Comparison of ENCODE assay signal across 8 cellular contexts in the genomic region with DNA sequence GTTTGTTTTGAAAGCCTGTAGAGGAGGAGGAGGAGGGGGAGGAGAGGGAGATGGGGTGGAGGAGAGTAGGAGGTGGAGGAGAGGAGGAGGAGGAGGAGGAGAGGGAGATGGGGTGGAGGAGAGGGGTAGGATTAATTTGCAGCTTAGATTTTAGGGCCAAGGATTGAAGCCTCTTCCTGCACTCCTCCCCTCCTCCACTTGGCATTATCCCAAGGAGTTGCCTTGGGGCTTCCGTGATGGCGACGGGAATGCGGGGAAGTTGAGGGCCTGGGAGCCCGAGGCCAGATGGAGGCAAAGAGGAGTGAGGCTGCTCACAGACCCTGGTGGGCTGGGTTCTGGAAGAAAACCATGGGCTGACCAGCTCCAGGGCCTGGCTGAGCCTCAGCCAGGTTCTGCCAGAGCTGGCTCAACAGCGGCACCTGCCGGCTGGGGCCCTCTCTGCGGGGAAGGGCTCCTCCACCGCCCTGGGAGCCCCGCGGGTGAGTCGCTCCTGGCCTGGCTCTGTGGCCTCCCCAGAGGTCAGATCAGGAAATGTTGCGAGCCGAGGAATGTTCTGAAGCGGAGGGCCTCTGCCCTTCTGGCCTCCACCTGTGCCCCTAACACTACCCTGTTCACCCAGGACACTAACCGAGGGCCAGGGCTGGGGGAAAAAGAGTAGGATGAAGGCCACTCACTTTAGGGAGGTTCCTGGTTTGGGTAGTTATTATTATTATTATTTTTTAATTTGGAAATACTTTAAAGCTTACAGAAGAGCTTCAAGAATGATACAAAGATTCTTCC. TPM values are rescaled to one million over a fixed set of nuclear protein-coding genes. Genes with fewer than 3 reads are reported as not detected.
A peak's percentile ranks its signal among the peaks of the same experiment; 100 is the strongest.
DNase-seq lines count a peak whose midpoint lies in the region; ATAC-seq, FAIRE-seq and TF ChIP-seq lines count a peak whose summit lies in the region.

No MANE protein-coding gene starts in this region.

- ATAC-seq in HG02973 (IDR thresholded peaks at IDR 0.05; ENCODE audit: unreplicated experiment), result peak; percentile 76
- no peak for ATAC-seq in HG03457 (IDR thresholded peaks at IDR 0.05; ENCODE audit: unreplicated experiment)

- peak; percentile 100 for TF ChIP-seq CTCF in GM06990 (IDR thresholded peaks at IDR 0.05; ENCODE audit: insufficient read depth, low read length, poor library complexity, severe bottlenecking)
- TF ChIP-seq CTCF in keratinocyte (optimal IDR thresholded peaks at IDR 0.05 in 1 of 3, IDR thresholded peaks at IDR 0.05 in 1 of 3, conservative IDR thresholded peaks at IDR 0.05 in 1 of 3; ENCODE audit: extremely low read depth in 1 of 3, insufficient read depth in 2 of 3, low read length in 3 of 3), result peak; percentile 97 to 100 (median 98)

- H3K9ac ChIP-seq in keratinocyte (ENCODE audit: control insufficient read depth, extremely low read depth, insufficient read depth, low read length), result peak overlapping the region; percentile 58

- H3K9me3 ChIP-seq in keratinocyte (ENCODE audit: control insufficient read depth, low read depth, low read length), result no peaks in the 10 kb centered on the region

- no peaks in the 10 kb centered on the region for H3K79me2 ChIP-seq in keratinocyte (ENCODE audit: control insufficient read depth, insufficient read depth, low read length)

- dilution Hi-C loops in keratinocyte (cut with MboI; ENCODE audit: extremely low pct_ligation_motif_present, low sequenced_read_pairs), result no loop called here

- no peaks in the 10 kb centered on the region for H4K20me1 ChIP-seq in keratinocyte (ENCODE audit: control insufficient read depth, extremely low read depth, insufficient read depth, low read length)

- FAIRE-seq in keratinocyte (lab: Jason Lieb, UNC), result peak; percentile 46

- no peaks in the 10 kb centered on the region for H3K36me3 ChIP-seq in GM06990 (ENCODE audit: control insufficient read depth, insufficient read depth, low read length)
- H3K36me3 ChIP-seq in keratinocyte (ENCODE audit: control insufficient read depth in 2 of 2, extremely low read depth in 1 of 2, insufficient read depth in 2 of 2, low read length in 2 of 2), result no peaks in the 10 kb centered on the region

- H3K4me2 ChIP-seq in keratinocyte (ENCODE audit: control insufficient read depth, extremely low read depth, insufficient read depth, low read depth, low read length), result peak overlapping the region; percentile 46

- H3K4me3 ChIP-seq in GM06990 (replicated peaks; ENCODE audit: low read depth, low read length) (no peak overlapping the region), keratinocyte (ENCODE audit: control insufficient read depth in 2 of 3, extremely low read depth in 1 of 3, insufficient read depth in 2 of 3, low read depth in 1 of 3, low read length in 3 of 3) (no peak overlapping the region)

- peak overlapping the region; percentile 26 for H3K27ac ChIP-seq in keratinocyte (ENCODE audit: control insufficient read depth, insufficient read depth, low read length)

- peaks cover 13% of the 10 kb centered on the region for H3K4me1 ChIP-seq in keratinocyte (ENCODE audit: control insufficient read depth, extremely low read depth, insufficient read depth, low read length)

- H3K27me3 ChIP-seq in GM06990 (replicated peaks; ENCODE audit: control insufficient read depth, insufficient read depth, low read length), result no peaks in the 10 kb centered on the region
- H3K27me3 ChIP-seq in keratinocyte (ENCODE audit: control insufficient read depth, extremely low read depth, insufficient read depth, low read length), result no peaks in the 10 kb centered on the region

- H3K9me1 ChIP-seq in keratinocyte (ENCODE audit: control insufficient read depth, extremely low read depth, insufficient read depth, low read length), result no peaks in the 10 kb centered on the region

- peak overlapping the region; percentile 93 for H2AFZ ChIP-seq in keratinocyte (ENCODE audit: control insufficient read depth, low read length)

- DNase-seq in GM06990 (ENCODE audit: extremely low read depth, insufficient read length) (peak; percentile 88), NCI-H2196 treated with DMSO at 0.1 percent for 48 hours (lab: John Stamatoyannopoulos, UW; ENCODE audit: unreplicated experiment) (peak; percentile 86), keratinocyte (ENCODE audit: low read depth, low spot score) (peak; percentile 56)
- DNase-seq in activated CD4-positive, CD25-positive, alpha-beta regulatory T cell (lab: John Stamatoyannopoulos, UW), result peak; percentile 76 to 93 (median 83)
- DNase-seq in central memory CD4-positive, alpha-beta T cell, result peak; percentile 71
- peak; percentile 80 to 89 (median 88) for DNase-seq in stimulated activated CD4-positive, alpha-beta T cell treated with anti-CD3 and anti-CD28 coated beads, Interleukin-12 subunit alpha, Interleukin-12 subunit beta, amount 100 ng/mL, for 48 hours (ENCODE audit: low read depth in 2 of 3, low spot score in 1 of 3)

RNA-seq across cellular contexts. Expression of a gene that starts 23.9 kb away (rescaled TPM):
- 0.46 to 1.1 TPM (median 0.79 TPM) in 3 replicates for polyA plus RNA-seq in keratinocyte
- polyA plus RNA-seq in keratinocyte (2011; ENCODE audit: low read depth), result 3.1 TPM
- 0.66 and 1.1 TPM in 2 replicates for polyA plus RNA-seq in keratinocyte (2011; cell fraction: cytosol; rRNA removed)
- 3.3 and 3.5 TPM in 2 replicates for polyA plus RNA-seq in keratinocyte (2011; cell fraction: nucleus; rRNA removed)
- 1.6 and 2.0 TPM in 2 replicates for polyA plus RNA-seq in keratinocyte (2012; ENCODE audit: low replicate concordance)
- 0.29 to 2.5 TPM (median 0.36 TPM) in 3 replicates for polyA minus RNA-seq in keratinocyte
- polyA minus RNA-seq in keratinocyte (2011; cell fraction: cytosol; rRNA and poly(A)+ RNA removed), result 2.3 TPM
- 1.1 and 2.9 TPM in 2 replicates for polyA minus RNA-seq in keratinocyte (2011; cell fraction: nucleus; rRNA and poly(A)+ RNA removed)

RNA-seq across cellular contexts. Expression of a gene that starts 36.1 kb away (rescaled TPM):
- 2.3 to 3.4 TPM (median 3.1 TPM) in 3 replicates for polyA plus RNA-seq in keratinocyte
- 1.1 TPM for polyA plus RNA-seq in keratinocyte (2011; ENCODE audit: low read depth)
- polyA plus RNA-seq in keratinocyte (2011; cell fraction: cytosol; rRNA removed), result 1.3 and 3.0 TPM in 2 replicates
- polyA plus RNA-seq in keratinocyte (2011; cell fraction: nucleus; rRNA removed), result 1.7 and 2.3 TPM in 2 replicates
- polyA plus RNA-seq in keratinocyte (2012; ENCODE audit: low replicate concordance), result 1.7 and 3.3 TPM in 2 replicates
- polyA minus RNA-seq in keratinocyte, result 0.63 to 2.7 TPM (median 1.4 TPM) in 3 replicates
- 2.1 TPM for polyA minus RNA-seq in keratinocyte (2011; cell fraction: cytosol; rRNA and poly(A)+ RNA removed)
- polyA minus RNA-seq in keratinocyte (2011; cell fraction: nucleus; rRNA and poly(A)+ RNA removed), result 0.74 and 0.93 TPM in 2 replicates

RNA-seq across cellular contexts. Expression of a gene that starts 49.5 kb away (rescaled TPM):
- polyA plus RNA-seq in keratinocyte, result 15.3 to 22.2 TPM (median 19.9 TPM) in 3 replicates
- polyA plus RNA-seq in keratinocyte (2011; ENCODE audit: low read depth), result 17.4 TPM
- 13.2 and 16.9 TPM in 2 replicates for polyA plus RNA-seq in keratinocyte (2011; cell fraction: cytosol; rRNA removed)
- polyA plus RNA-seq in keratinocyte (2011; cell fraction: nucleus; rRNA removed), result 55.2 and 57.6 TPM in 2 replicates
- 20.4 and 40.9 TPM in 2 replicates for polyA plus RNA-seq in keratinocyte (2012; ENCODE audit: low replicate concordance)
- 6.6 to 11.5 TPM (median 6.8 TPM) in 3 replicates for polyA minus RNA-seq in keratinocyte
- polyA minus RNA-seq in keratinocyte (2011; cell fraction: cytosol; rRNA and poly(A)+ RNA removed), result 13.8 TPM
- 12.7 and 19.0 TPM in 2 replicates for polyA minus RNA-seq in keratinocyte (2011; cell fraction: nucleus; rRNA and poly(A)+ RNA removed)
